In the genomic region with DNA sequence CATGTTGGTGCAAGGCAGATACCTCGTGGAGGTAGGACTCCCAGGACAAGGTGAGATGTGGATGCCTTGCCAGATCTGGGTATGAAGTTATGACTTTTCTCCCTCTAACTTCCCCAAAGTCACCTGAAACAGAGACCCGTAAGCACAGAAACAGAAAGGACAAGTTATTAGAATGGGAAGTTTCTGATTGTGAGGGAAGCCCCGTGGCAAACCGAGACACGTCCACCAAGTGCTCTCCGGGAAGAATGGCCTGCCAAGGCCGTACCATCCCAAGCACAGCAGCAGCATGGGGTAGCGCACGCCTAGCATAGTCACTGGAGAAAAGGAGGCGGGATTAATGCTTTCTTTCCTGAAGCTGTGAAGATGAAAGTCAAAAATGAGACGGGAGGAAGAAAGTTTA, we compare ENCODE assay signal across 14 cellular contexts.
DNase-seq lines count a peak whose midpoint lies in the region; ATAC-seq and TF ChIP-seq lines count a peak whose summit lies in the region.
"Had no signal": no experiment of that assay in that cellular context is flagged by ENCODE, and none has a peak within 500 bp of the region (broad histone marks: within the 10 kb centered on the region; RNA-seq: fewer than 3 reads in every experiment).

No MANE protein-coding gene starts in this region.

- H3K4me3 ChIP-seq in GM08714 (ENCODE audit: low read length) (peak overlapping the region; percentile 28; the same call in 1 of the 2 replicates), left ventricle myocardium inferior (no peak overlapping the region), spleen (peak overlapping the region in 1 of 8 donors; percentile 44), MG63 (no peak overlapping the region)
- H3K4me3 ChIP-seq: K562 had no signal

- peak overlapping the region; percentile 75 for H3K27ac Mint-ChIP-seq in T-helper 17 cell
- H3K27ac Mint-ChIP-seq: activated CD4-positive, alpha-beta T cell treated with anti-CD3 and anti-CD28 coated beads for 36 hours; activated naive CD4-positive, alpha-beta T cell treated with anti-CD3 and anti-CD28 coated beads, Interleukin-2, amount 50 U/mL, for 72 hours had no signal

- peaks cover 38% of the 10 kb centered on the region for H3K27me3 Mint-ChIP-seq in T-helper 17 cell

- 29 to 38% (median 34%) methylated on average over 11 of the region's 11 CpGs for WGBS in spleen, 5 donors

- no peak for TF ChIP-seq POLR2A in spleen (IDR thresholded peaks at IDR 0.05)

- intact Hi-C loops in left ventricle myocardium inferior (cut with micrococcal nuclease) (no loop called here), spleen (cut with DNase I; ENCODE audit: low total_unique reads) (no loop called here)

- H3K27ac ChIP-seq in left ventricle myocardium inferior (replicated peaks), result peak overlapping the region; percentile 41
- peak overlapping the region; percentile 23 to 82 (median 70) for H3K27ac ChIP-seq in spleen

- no peaks in the 10 kb centered on the region for H3K9me3 ChIP-seq in T-helper 17 cell (ENCODE audit: control insufficient read depth, low read length, poor library complexity, severe bottlenecking)
- H3K9me3 ChIP-seq in left ventricle myocardium inferior (replicated peaks), result no peaks in the 10 kb centered on the region
- no peaks in the 10 kb centered on the region for H3K9me3 ChIP-seq in spleen
- H3K9me3 ChIP-seq in MG63, result no peaks in the 10 kb centered on the region

- peak overlapping the region; percentile 50 for H3K4me3 Mint-ChIP-seq in T-helper 17 cell
- H3K4me3 Mint-ChIP-seq: activated CD4-positive, alpha-beta T cell treated with anti-CD3 and anti-CD28 coated beads for 36 hours had no signal

- TF ChIP-seq CTCF in left ventricle myocardium inferior (IDR thresholded peaks at IDR 0.05; ENCODE audit: borderline replicate concordance) (no peak), spleen (IDR thresholded peaks at IDR 0.05 in 8 of 11, conservative IDR thresholded peaks at IDR 0.05 in 3 of 11) (no peak)

- no peaks in the 10 kb centered on the region for H3K36me3 Mint-ChIP-seq in T-helper 17 cell (ENCODE audit: low read depth)
- H3K36me3 Mint-ChIP-seq: activated naive CD4-positive, alpha-beta T cell treated with anti-CD3 and anti-CD28 coated beads, Interleukin-2, amount 50 U/mL, for 72 hours had no signal

- H3K36me3 ChIP-seq in left ventricle myocardium inferior (peaks cover 29% of the 10 kb centered on the region), spleen (peaks cover 0 to 15% (median 13%) of the 10 kb centered on the region in 6 donors), MG63 (no peaks in the 10 kb centered on the region)

- DNase-seq in T-helper 17 cell, result no peak
- no peak for DNase-seq in left ventricle myocardium inferior
- DNase-seq in spleen, result no peak
- DNase-seq in AG08396 (ENCODE audit: low spot score), result no peak
- DNase-seq in T-helper 9 cell, result no peak
- DNase-seq in MG63, result no peak
- DNase-seq: activated CD4-positive, alpha-beta T cell treated with anti-CD3 and anti-CD28 coated beads for 36 hours; NCI-H1436; PC-3; substantia nigra had no signal

- H3K4me1 ChIP-seq in left ventricle myocardium inferior (peaks cover 36% of the 10 kb centered on the region), spleen (peaks cover 13 to 46% (median 17%) of the 10 kb centered on the region in 6 donors)

- peaks cover 6% of the 10 kb centered on the region for H3K4me1 Mint-ChIP-seq in T-helper 17 cell
- H3K4me1 Mint-ChIP-seq: activated CD4-positive, alpha-beta T cell treated with anti-CD3 and anti-CD28 coated beads for 36 hours had no signal

- ATAC-seq in T-helper 17 cell (no peak), HG02763 (IDR thresholded peaks at IDR 0.05; ENCODE audit: unreplicated experiment) (no peak)
- ATAC-seq: activated CD4-positive, alpha-beta T cell treated with anti-CD3 and anti-CD28 coated beads for 36 hours; activated naive CD4-positive, alpha-beta T cell treated with anti-CD3 and anti-CD28 coated beads, Interleukin-2, amount 50 U/mL, for 72 hours; K562; PC-3 had no signal

- H3K27me3 ChIP-seq in left ventricle myocardium inferior (ENCODE audit: low read depth), result no peaks in the 10 kb centered on the region
- no peaks in the 10 kb centered on the region for H3K27me3 ChIP-seq in spleen (replicated peaks in 1 of 7)
- H3K27me3 ChIP-seq in MG63, result no peaks in the 10 kb centered on the region
